In genomic region chr11:60477035-60477445, GRCh38 we compare ENCODE assay signal across 1 cellular context.
TF ChIP-seq lines count a peak whose summit lies in the region.

No MANE protein-coding gene starts in this region.

TF ChIP-seq in GM12878, 131 proteins besides CTCF, POLR2A, EP300 and RAD21 (continued from another document and continues in another):
- TF ChIP-seq E2F4 (IDR thresholded peaks at IDR 0.05; ENCODE audit: low read depth, low read length): no peak
- TF ChIP-seq E2F8 (IDR thresholded peaks at IDR 0.05; ENCODE audit: low read depth, partially characterized antibody): no peak
- TF ChIP-seq GATAD2B (conservative IDR thresholded peaks at IDR 0.05; ENCODE audit: low read depth): no peak
- no peak for TF ChIP-seq BCLAF1 (IDR thresholded peaks at IDR 0.05)
- peak; percentile 56; the same call in 1 of the 2 replicates for TF ChIP-seq BCL11A (IDR thresholded peaks at IDR 0.05; ENCODE audit: low read depth, low read length)
- TF ChIP-seq ESRRA (IDR thresholded peaks at IDR 0.05; ENCODE audit: low read length): no peak
- no peak for TF ChIP-seq NRF1 (conservative IDR thresholded peaks at IDR 0.05; ENCODE audit: low read depth, low read length)
- TF ChIP-seq BACH1 (IDR thresholded peaks at IDR 0.05; ENCODE audit: borderline replicate concordance): no peak
- peak; percentile 53; the same call in 1 of the 2 replicates for TF ChIP-seq TARDBP (IDR thresholded peaks at IDR 0.05; ENCODE audit: borderline replicate concordance)
- TF ChIP-seq, protein P1, sequence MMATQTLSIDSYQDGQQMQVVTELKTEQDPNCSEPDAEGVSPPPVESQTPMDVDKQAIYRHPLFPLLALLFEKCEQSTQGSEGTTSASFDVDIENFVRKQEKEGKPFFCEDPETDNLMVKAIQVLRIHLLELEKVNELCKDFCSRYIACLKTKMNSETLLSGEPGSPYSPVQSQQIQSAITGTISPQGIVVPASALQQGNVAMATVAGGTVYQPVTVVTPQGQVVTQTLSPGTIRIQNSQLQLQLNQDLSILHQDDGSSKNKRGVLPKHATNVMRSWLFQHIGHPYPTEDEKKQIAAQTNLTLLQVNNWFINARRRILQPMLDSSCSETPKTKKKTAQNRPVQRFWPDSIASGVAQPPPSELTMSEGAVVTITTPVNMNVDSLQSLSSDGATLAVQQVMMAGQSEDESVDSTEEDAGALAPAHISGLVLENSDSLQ (IDR thresholded peaks at IDR 0.05): peak; percentile 74
- TF ChIP-seq PML (IDR thresholded peaks at IDR 0.05; ENCODE audit: low read length): 0 out of 2 replicates have a peak, but pooled peaks have one; percentile 50
- TF ChIP-seq MEF2A (IDR thresholded peaks at IDR 0.05; ENCODE audit: insufficient read depth, low read depth, low read length): 0 out of 2 replicates have a peak, but pooled peaks have one; percentile 38
- no peak for TF ChIP-seq LARP7 (IDR thresholded peaks at IDR 0.05)
- no peak for TF ChIP-seq STAT3 (IDR thresholded peaks at IDR 0.05; ENCODE audit: low read depth, low read length)
- no peak for TF ChIP-seq WRNIP1 (IDR thresholded peaks at IDR 0.05; ENCODE audit: borderline replicate concordance, low read depth, low read length)
- no peak for TF ChIP-seq HDAC6 (IDR thresholded peaks at IDR 0.05; ENCODE audit: unreplicated experiment)
- TF ChIP-seq YY1 (IDR thresholded peaks at IDR 0.05; ENCODE audit: low read depth, low read length): 0 out of 2 replicates have a peak, but pooled peaks have one; percentile 27
- TF ChIP-seq NKRF (conservative IDR thresholded peaks at IDR 0.05): no peak
- peak in 1 of 2 experiments; percentile 98; a peak in 2 of 4 replicates for TF ChIP-seq ETV6 (conservative IDR thresholded peaks at IDR 0.05 in 1 of 2, IDR thresholded peaks at IDR 0.05 in 1 of 2; ENCODE audit: borderline replicate concordance in 1 of 2, low read depth in 1 of 2)
- TF ChIP-seq, protein P2, sequence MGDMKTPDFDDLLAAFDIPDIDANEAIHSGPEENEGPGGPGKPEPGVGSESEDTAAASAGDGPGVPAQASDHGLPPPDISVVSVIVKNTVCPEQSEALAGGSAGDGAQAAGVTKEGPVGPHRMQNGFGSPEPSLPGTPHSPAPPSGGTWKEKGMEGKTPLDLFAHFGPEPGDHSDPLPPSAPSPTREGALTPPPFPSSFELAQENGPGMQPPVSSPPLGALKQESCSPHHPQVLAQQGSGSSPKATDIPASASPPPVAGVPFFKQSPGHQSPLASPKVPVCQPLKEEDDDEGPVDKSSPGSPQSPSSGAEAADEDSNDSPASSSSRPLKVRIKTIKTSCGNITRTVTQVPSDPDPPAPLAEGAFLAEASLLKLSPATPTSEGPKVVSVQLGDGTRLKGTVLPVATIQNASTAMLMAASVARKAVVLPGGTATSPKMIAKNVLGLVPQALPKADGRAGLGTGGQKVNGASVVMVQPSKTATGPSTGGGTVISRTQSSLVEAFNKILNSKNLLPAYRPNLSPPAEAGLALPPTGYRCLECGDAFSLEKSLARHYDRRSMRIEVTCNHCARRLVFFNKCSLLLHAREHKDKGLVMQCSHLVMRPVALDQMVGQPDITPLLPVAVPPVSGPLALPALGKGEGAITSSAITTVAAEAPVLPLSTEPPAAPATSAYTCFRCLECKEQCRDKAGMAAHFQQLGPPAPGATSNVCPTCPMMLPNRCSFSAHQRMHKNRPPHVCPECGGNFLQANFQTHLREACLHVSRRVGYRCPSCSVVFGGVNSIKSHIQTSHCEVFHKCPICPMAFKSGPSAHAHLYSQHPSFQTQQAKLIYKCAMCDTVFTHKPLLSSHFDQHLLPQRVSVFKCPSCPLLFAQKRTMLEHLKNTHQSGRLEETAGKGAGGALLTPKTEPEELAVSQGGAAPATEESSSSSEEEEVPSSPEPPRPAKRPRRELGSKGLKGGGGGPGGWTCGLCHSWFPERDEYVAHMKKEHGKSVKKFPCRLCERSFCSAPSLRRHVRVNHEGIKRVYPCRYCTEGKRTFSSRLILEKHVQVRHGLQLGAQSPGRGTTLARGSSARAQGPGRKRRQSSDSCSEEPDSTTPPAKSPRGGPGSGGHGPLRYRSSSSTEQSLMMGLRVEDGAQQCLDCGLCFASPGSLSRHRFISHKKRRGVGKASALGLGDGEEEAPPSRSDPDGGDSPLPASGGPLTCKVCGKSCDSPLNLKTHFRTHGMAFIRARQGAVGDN (IDR thresholded peaks at IDR 0.05): no peak
- 0 out of 2 replicates have a peak, but pooled peaks have one; percentile 36 for TF ChIP-seq IRF4 (IDR thresholded peaks at IDR 0.05; ENCODE audit: low read depth, low read length)
- TF ChIP-seq ZNF274 (IDR thresholded peaks at IDR 0.05; ENCODE audit: insufficient read depth, insufficient read length): no peak
- TF ChIP-seq NBN (IDR thresholded peaks at IDR 0.05): no peak
- TF ChIP-seq FOXK2 (IDR thresholded peaks at IDR 0.05): no peak
- TF ChIP-seq RB1 (IDR thresholded peaks at IDR 0.05; ENCODE audit: borderline replicate concordance): no peak
- no peak for TF ChIP-seq SMAD5 (IDR thresholded peaks at IDR 0.05; ENCODE audit: low read depth)
- no peak for TF ChIP-seq POLR2AphosphoS5 (IDR thresholded peaks at IDR 0.05; ENCODE audit: low read length)
- no peak for TF ChIP-seq KAT2A (conservative IDR thresholded peaks at IDR 0.05; ENCODE audit: control insufficient read depth, low read depth, low read length)
- TF ChIP-seq, protein P3, sequence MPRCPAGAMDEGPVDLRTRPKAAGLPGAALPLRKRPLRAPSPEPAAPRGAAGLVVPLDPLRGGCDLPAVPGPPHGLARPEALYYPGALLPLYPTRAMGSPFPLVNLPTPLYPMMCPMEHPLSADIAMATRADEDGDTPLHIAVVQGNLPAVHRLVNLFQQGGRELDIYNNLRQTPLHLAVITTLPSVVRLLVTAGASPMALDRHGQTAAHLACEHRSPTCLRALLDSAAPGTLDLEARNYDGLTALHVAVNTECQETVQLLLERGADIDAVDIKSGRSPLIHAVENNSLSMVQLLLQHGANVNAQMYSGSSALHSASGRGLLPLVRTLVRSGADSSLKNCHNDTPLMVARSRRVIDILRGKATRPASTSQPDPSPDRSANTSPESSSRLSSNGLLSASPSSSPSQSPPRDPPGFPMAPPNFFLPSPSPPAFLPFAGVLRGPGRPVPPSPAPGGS (IDR thresholded peaks at IDR 0.05; ENCODE audit: borderline replicate concordance, insufficient read depth, low read depth, low read length, poor library complexity, severe bottlenecking): no peak
- TF ChIP-seq REST (IDR thresholded peaks at IDR 0.05; ENCODE audit: low read depth, low read length): no peak
- TF ChIP-seq, protein P4, sequence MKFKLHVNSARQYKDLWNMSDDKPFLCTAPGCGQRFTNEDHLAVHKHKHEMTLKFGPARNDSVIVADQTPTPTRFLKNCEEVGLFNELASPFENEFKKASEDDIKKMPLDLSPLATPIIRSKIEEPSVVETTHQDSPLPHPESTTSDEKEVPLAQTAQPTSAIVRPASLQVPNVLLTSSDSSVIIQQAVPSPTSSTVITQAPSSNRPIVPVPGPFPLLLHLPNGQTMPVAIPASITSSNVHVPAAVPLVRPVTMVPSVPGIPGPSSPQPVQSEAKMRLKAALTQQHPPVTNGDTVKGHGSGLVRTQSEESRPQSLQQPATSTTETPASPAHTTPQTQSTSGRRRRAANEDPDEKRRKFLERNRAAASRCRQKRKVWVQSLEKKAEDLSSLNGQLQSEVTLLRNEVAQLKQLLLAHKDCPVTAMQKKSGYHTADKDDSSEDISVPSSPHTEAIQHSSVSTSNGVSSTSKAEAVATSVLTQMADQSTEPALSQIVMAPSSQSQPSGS (IDR thresholded peaks at IDR 0.05; ENCODE audit: low read length): peak; percentile 58; the same call in 1 of the 2 replicates
- no peak for TF ChIP-seq CBX5 (IDR thresholded peaks at IDR 0.05; ENCODE audit: low read depth)
- TF ChIP-seq RUNX3 (IDR thresholded peaks at IDR 0.05; ENCODE audit: low read length): peak; percentile 67
- TF ChIP-seq PBX3 (IDR thresholded peaks at IDR 0.05; ENCODE audit: insufficient replicate concordance, low read depth, low read length): peak; percentile 87
